In the genomic region with DNA sequence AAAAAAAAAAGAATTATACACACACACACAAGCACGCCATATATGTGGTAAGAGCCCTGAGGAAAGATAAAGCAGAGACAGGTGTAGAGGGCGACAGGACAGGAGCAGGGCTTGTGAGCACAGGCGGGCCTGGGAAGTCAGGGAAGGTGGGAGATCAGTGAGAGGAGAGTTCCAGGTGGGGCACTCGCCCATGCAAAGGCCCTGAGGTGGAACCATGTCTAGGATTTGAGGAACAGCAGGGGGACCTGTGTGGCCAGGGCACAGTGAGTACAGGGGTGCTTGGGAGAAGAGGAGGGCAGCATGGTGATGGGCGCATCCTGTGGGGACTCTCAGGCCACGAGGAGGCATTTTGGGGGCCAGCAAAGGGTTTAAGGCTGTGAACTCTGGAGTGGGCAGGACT, we compare ENCODE assay signal across 24 cellular contexts. TPM values are rescaled to one million over a fixed set of nuclear protein-coding genes. Genes with fewer than 3 reads are reported as not detected.
DNase-seq lines count a peak whose midpoint lies in the region; TF ChIP-seq lines count a peak whose summit lies in the region.
"Had no signal": no experiment of that assay in that cellular context is flagged by ENCODE, and none has a peak within 500 bp of the region (broad histone marks: within the 10 kb centered on the region; RNA-seq: fewer than 3 reads in every experiment).

No MANE protein-coding gene starts in this region.

- no peak overlapping the region for H2BK12ac ChIP-seq in H9 (ENCODE audit: insufficient read length, low read depth, low read length)

- no peaks in the 10 kb centered on the region for H3K9me3 ChIP-seq in H9 (ENCODE audit: control insufficient read depth, low read depth, low read length)
- H3K9me3 ChIP-seq: BLaER1 had no signal

- no peak for DNase-seq in T-helper 1 cell
- DNase-seq in H9 = no peak
- DNase-seq in glutamatergic neuron = no peak
- no peak for DNase-seq in type B pancreatic cell (ENCODE audit: extremely low spot score, unreplicated experiment)
- DNase-seq in AML-193 (lab: John Stamatoyannopoulos, UW) = no peak
- no peak for DNase-seq in SHP77 treated with DMSO at 0.1 percent for 48 hours (lab: John Stamatoyannopoulos, UW)
- DNase-seq: CD8-positive, alpha-beta T cell; DMS 273 treated with DMSO at 0.1 percent for 48 hours; DMS79 treated with DMSO at 0.1 percent for 48 hours; GF-D8; GOT3; HCEC 1CT; NCI-H1048; NCI-H1417; NCI-H1694; NCI-H2029 treated with DMSO at 0.1 percent for 48 hours; NCI-H446 treated with DMSO at 0.1 percent for 48 hours; NCI-H526 treated with DMSO at 0.1 percent for 48 hours; RPMI8226; SHP77 had no signal

- H3K4me1 Mint-ChIP-seq in T-helper 1 cell treated with Interleukin-12 subunit alpha and Interleukin-12 subunit beta and Interleukin-4 antibody, amounts not matched to agents 30 μg/mL and 1 μg/mL, for 36 hours (ENCODE audit: low read depth) = peaks cover 4% of the 10 kb centered on the region
- H3K4me1 Mint-ChIP-seq in H9 (peaks cover 22 to 34% of the 10 kb centered on the region in 2 experiments), glutamatergic neuron (ENCODE audit: low read depth, unreplicated experiment) (peaks cover 17% of the 10 kb centered on the region), type B pancreatic cell (ENCODE audit: unreplicated experiment) (peaks cover 33% of the 10 kb centered on the region)

- no peaks in the 10 kb centered on the region for H4K20me1 ChIP-seq in H9 (ENCODE audit: control insufficient read depth, insufficient read depth, insufficient read length)

- H3K79me2 ChIP-seq in H9 (ENCODE audit: insufficient read depth, low read length) = no peaks in the 10 kb centered on the region; the same call in 1 of the 2 replicates

- no peak for TF ChIP-seq CTCF in H9 (conservative IDR thresholded peaks at IDR 0.05)
- TF ChIP-seq CTCF in glutamatergic neuron (IDR thresholded peaks at IDR 0.05; ENCODE audit: partially characterized antibody, unreplicated experiment) = no peak
- no peak for TF ChIP-seq CTCF in type B pancreatic cell (conservative IDR thresholded peaks at IDR 0.05)

- no peak overlapping the region for H2BK20ac ChIP-seq in H9 (ENCODE audit: low read depth, low read length, poor library complexity, severe bottlenecking)

- H2BK5ac ChIP-seq in H9 (ENCODE audit: insufficient read length, low read length) = no peak overlapping the region

- H3K4me2 ChIP-seq in H9 (ENCODE audit: insufficient read depth, insufficient read length, low read length) = no peak overlapping the region
- H3K4me2 ChIP-seq: BLaER1 had no signal

- no peak overlapping the region for H3K14ac ChIP-seq in H9 (ENCODE audit: insufficient read depth, low read length)

- H3K18ac ChIP-seq in H9 (ENCODE audit: insufficient read length, low read depth, low read length) = no peak overlapping the region

- no peaks in the 10 kb centered on the region for H3K36me3 Mint-ChIP-seq in T-helper 1 cell treated with Interleukin-12 subunit alpha and Interleukin-12 subunit beta and Interleukin-4 antibody, amounts not matched to agents 30 μg/mL and 1 μg/mL, for 36 hours (ENCODE audit: low read depth)
- peaks cover 2 to 11% (median 7%) of the 10 kb centered on the region in 3 experiments; a peak in 4 of 7 replicates for H3K36me3 Mint-ChIP-seq in H9 (ENCODE audit: insufficient read depth in 1 of 3, low read depth in 3 of 3)
- H3K36me3 Mint-ChIP-seq in glutamatergic neuron (ENCODE audit: unreplicated experiment) = no peaks in the 10 kb centered on the region
- no peaks in the 10 kb centered on the region for H3K36me3 Mint-ChIP-seq in type B pancreatic cell

- H2AFZ ChIP-seq in H9 (ENCODE audit: low read length) = no peak overlapping the region

- H4K91ac ChIP-seq in H9 (ENCODE audit: insufficient read length, low read depth, low read length) = no peak overlapping the region

- no peak overlapping the region for H2AK5ac ChIP-seq in H9 (ENCODE audit: insufficient read length, low read length)

- no peak overlapping the region for H3T11ph ChIP-seq in H9 (ENCODE audit: low read length)

- H3K27me3 Mint-ChIP-seq in T-helper 1 cell treated with Interleukin-12 subunit alpha and Interleukin-12 subunit beta and Interleukin-4 antibody, amounts not matched to agents 30 μg/mL and 1 μg/mL, for 36 hours (ENCODE audit: low read depth) = no peaks in the 10 kb centered on the region
- H3K27me3 Mint-ChIP-seq in H9 (ENCODE audit: low read depth) (no peaks in the 10 kb centered on the region), glutamatergic neuron (ENCODE audit: unreplicated experiment) (peaks cover 2% of the 10 kb centered on the region), type B pancreatic cell (no peaks in the 10 kb centered on the region)

- peaks cover 3% of the 10 kb centered on the region for H3K23me2 ChIP-seq in H9 (ENCODE audit: insufficient read length, low read depth, low read length, poor library complexity, severe bottlenecking)

- no peaks in the 10 kb centered on the region for H3K9me3 Mint-ChIP-seq in T-helper 1 cell treated with Interleukin-12 subunit alpha and Interleukin-12 subunit beta and Interleukin-4 antibody, amounts not matched to agents 30 μg/mL and 1 μg/mL, for 36 hours
- H3K9me3 Mint-ChIP-seq in H9 = no peaks in the 10 kb centered on the region
- H3K9me3 Mint-ChIP-seq in glutamatergic neuron (ENCODE audit: unreplicated experiment) = peaks cover 1% of the 10 kb centered on the region
- H3K9me3 Mint-ChIP-seq in type B pancreatic cell = no peaks in the 10 kb centered on the region
- H3K9me3 Mint-ChIP-seq: CD8-positive, alpha-beta T cell had no signal

- H4K8ac ChIP-seq in H9 (replicated peaks; ENCODE audit: insufficient read length, low read depth, low read length) = no peak overlapping the region

- H3K79me1 ChIP-seq in H9 (ENCODE audit: insufficient read depth, low read depth, low read length, poor library complexity, severe bottlenecking) = no peaks in the 10 kb centered on the region

- WGBS in H9 (ENCODE audit: extremely low coverage, insufficient read length, low lambda C conversion rate) = no CpG with 5 or more reads among the region's 6 CpGs

- no peak overlapping the region for H3K4ac ChIP-seq in H9 (ENCODE audit: low read depth, low read length)

- H3K27ac Mint-ChIP-seq in T-helper 1 cell treated with Interleukin-12 subunit alpha and Interleukin-12 subunit beta and Interleukin-4 antibody, amounts not matched to agents 30 μg/mL and 1 μg/mL, for 36 hours = peak overlapping the region; percentile 6
- peak overlapping the region; percentile 71 to 89 (median 80); a peak in 4 of 7 replicates for H3K27ac Mint-ChIP-seq in H9
- H3K27ac Mint-ChIP-seq in glutamatergic neuron (ENCODE audit: unreplicated experiment) = peak overlapping the region; percentile 28
- H3K27ac Mint-ChIP-seq in type B pancreatic cell = no peak overlapping the region
- H3K27ac Mint-ChIP-seq: CD8-positive, alpha-beta T cell had no signal

- H3K56ac ChIP-seq in H9 (ENCODE audit: insufficient read length, low read depth, low read length) = no peak overlapping the region

- H3K4me1 ChIP-seq in H9 (ENCODE audit: insufficient read depth, low read length) = no peaks in the 10 kb centered on the region; the same call in 1 of the 2 replicates

- no peak overlapping the region for H2BK120ac ChIP-seq in H9 (ENCODE audit: low read depth, low read length, poor library complexity, severe bottlenecking)

- H3K27ac ChIP-seq in H9 (ENCODE audit: insufficient read length, low read depth, low read length) = no peak overlapping the region
- H3K27ac ChIP-seq: BLaER1 had no signal

- no peak overlapping the region for H2BK15ac ChIP-seq in H9 (ENCODE audit: low read depth, low read length)

- no peak overlapping the region for H3K4me3 Mint-ChIP-seq in T-helper 1 cell treated with Interleukin-12 subunit alpha and Interleukin-12 subunit beta and Interleukin-4 antibody, amounts not matched to agents 30 μg/mL and 1 μg/mL, for 36 hours
- H3K4me3 Mint-ChIP-seq in H9 (no peak overlapping the region), glutamatergic neuron (ENCODE audit: unreplicated experiment) (no peak overlapping the region), type B pancreatic cell (peak overlapping the region; percentile 45)
- H3K4me3 Mint-ChIP-seq: CD8-positive, alpha-beta T cell had no signal

- no peak overlapping the region for H4K5ac ChIP-seq in H9 (ENCODE audit: insufficient read length, low read depth, low read length)

- no peak overlapping the region for H3K9ac ChIP-seq in H9 (ENCODE audit: extremely low read depth, insufficient read length, low read length)
- H3K9ac ChIP-seq: BLaER1 had no signal

- H3K27me3 ChIP-seq in H9 (ENCODE audit: insufficient read depth, low read length) = no peaks in the 10 kb centered on the region
- H3K27me3 ChIP-seq: BLaER1 had no signal

- no peak overlapping the region for H3K23ac ChIP-seq in H9 (ENCODE audit: insufficient read length, low read depth, low read length)

RNA-seq across cellular contexts. Expression of a gene that starts 32.5 kb away (rescaled TPM):
- 1.9 and 2.7 TPM in 2 replicates for total RNA-seq in H9 (2021)
- 0.61 TPM for total RNA-seq in glutamatergic neuron (ENCODE audit: unreplicated experiment)
- total RNA-seq in type B pancreatic cell (ENCODE audit: low replicate concordance) = 19.0 and 22.6 TPM in 2 replicates
- total RNA-seq: A172; CD8-positive, alpha-beta T cell; HT-29 had no signal

RNA-seq across cellular contexts. Expression of a gene that starts 38.7 kb away (rescaled TPM):
- total RNA-seq in H9 (2021) = 62.6 and 63.1 TPM in 2 replicates
- 52.5 TPM for total RNA-seq in glutamatergic neuron (ENCODE audit: unreplicated experiment)
- total RNA-seq in type B pancreatic cell (ENCODE audit: low replicate concordance) = 52.1 and 64.3 TPM in 2 replicates

RNA-seq across cellular contexts. Expression of a gene that starts 39.8 kb away (rescaled TPM):
- total RNA-seq in H9 (2021) (not detected in 2 replicates), glutamatergic neuron (ENCODE audit: unreplicated experiment) (not detected), type B pancreatic cell (ENCODE audit: low replicate concordance) (not detected in 2 replicates)
- total RNA-seq: A172; CD8-positive, alpha-beta T cell; HT-29 had no signal
